Comparison of ENCODE assay signal across 8 cellular contexts in the genomic region with DNA sequence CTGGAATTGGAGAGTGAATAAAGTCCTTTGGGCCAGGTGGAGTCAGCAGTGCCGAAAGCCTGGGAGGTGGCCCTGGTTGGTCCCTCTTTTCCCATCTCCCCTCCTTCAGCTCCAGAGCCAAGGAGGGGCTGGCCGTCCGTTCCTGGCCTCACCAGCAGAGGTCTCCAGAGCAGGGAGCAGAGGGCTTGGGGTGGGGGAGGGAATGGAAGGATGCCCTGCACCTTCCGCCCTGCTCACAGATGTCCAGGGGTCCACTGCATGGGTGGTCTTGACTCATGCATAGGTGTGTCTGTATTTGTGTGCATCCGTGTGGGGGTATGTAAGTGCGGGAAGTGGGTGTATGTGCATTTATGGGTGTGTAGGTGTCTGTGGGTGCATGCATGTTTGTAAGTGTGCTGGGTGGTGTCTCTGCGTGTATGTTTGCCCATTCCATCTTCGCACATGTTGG.
DNase-seq lines count a peak whose midpoint lies in the region; ATAC-seq and TF ChIP-seq lines count a peak whose summit lies in the region.

No MANE protein-coding gene starts in this region.

- DNase-seq in AML-193 (lab: John Stamatoyannopoulos, UW) (peak; percentile 5 to 39), GM13977 (ENCODE audit: low spot score) (peak; percentile 64), SK-MEL-5 (ENCODE audit: low read depth, low spot score) (peak; percentile 81), iris pigment epithelial cell (ENCODE audit: low read depth) (peak; percentile 51)
- DNase-seq in stimulated activated CD4-positive, alpha-beta T cell treated with anti-CD3 and anti-CD28 coated beads, Interleukin-2, amount 100 ng/mL, for 48 hours, result peak; percentile 41 to 44

- peak overlapping the region in 2 of 5 experiments; percentile 8 to 35 for H3K4me3 Mint-ChIP-seq in brain

- peaks cover 8 to 28% (median 13%) of the 10 kb centered on the region in 5 experiments for H3K9me3 Mint-ChIP-seq in brain

- no peak for ATAC-seq in GM21576 (IDR thresholded peaks at IDR 0.05; ENCODE audit: unreplicated experiment)
- ATAC-seq in HG03469 (IDR thresholded peaks at IDR 0.05; ENCODE audit: unreplicated experiment), result no peak

- peak; percentile 60 for TF ChIP-seq CTCF in GM13977 (IDR thresholded peaks at IDR 0.05; ENCODE audit: extremely low read depth, insufficient read depth, missing control alignments)
- TF ChIP-seq CTCF in brain (conservative IDR thresholded peaks at IDR 0.05), result peak; percentile 71 to 87

- peaks cover 12% of the 10 kb centered on the region for H3K36me3 Mint-ChIP-seq in brain

- H3K27me3 Mint-ChIP-seq in brain, result peaks cover 8% of the 10 kb centered on the region

- H3K27ac Mint-ChIP-seq in brain, result peak overlapping the region; percentile 10 to 92 (median 69)

- H3K4me1 Mint-ChIP-seq in brain, result peaks cover 55% of the 10 kb centered on the region

- in situ Hi-C loops in GM13977 (cut with MboI; ENCODE audit: low pct_unique_long_range_greater_than_20kb, low sequenced_read_pairs, unreplicated experiment) (no loop called here), SK-MEL-5 (cut with HindIII; ENCODE audit: low pct_unique_long_range_greater_than_20kb, low sequenced_read_pairs) (no loop called here)

Comparison
In these comparisons a context has a peak if more than half of its experiments do, and no peak if none do; other contexts are left out.
1. DNase-seq: peak in every context shown above with its lines; median percentile 81 in SK-MEL-5; 64 in GM13977; 51 in iris pigment epithelial cell; 42 in stimulated activated CD4-positive, alpha-beta T cell treated with anti-CD3 and anti-CD28 coated beads, Interleukin-2, amount 100 ng/mL, for 48 hours; 22 in AML-193.